18 cellular contexts compared by ENCODE assay signal in genomic region chr9:127822108-127822507, GRCh38. TPM values are rescaled to one million over a fixed set of nuclear protein-coding genes. Genes with fewer than 3 reads are reported as not detected.
DNase-seq lines count a peak whose midpoint lies in the region; ATAC-seq, FAIRE-seq and TF ChIP-seq lines count a peak whose summit lies in the region.
"Had no signal": no experiment of that assay in that cellular context is flagged by ENCODE, and none has a peak within 500 bp of the region (broad histone marks: within the 10 kb centered on the region; RNA-seq: fewer than 3 reads in every experiment).

No MANE protein-coding gene starts in this region.

- TF ChIP-seq CTCF in K562 (IDR thresholded peaks at IDR 0.05 in 2 of 3, conservative IDR thresholded peaks at IDR 0.05 in 1 of 3; ENCODE audit: insufficient read depth in 2 of 3, low read depth in 1 of 3, low read length in 3 of 3) (no peak), osteoblast (IDR thresholded peaks at IDR 0.05; ENCODE audit: extremely low read depth, low read depth, low read length) (no peak), thyroid gland (IDR thresholded peaks at IDR 0.05) (no peak)

- H3K27me3 Mint-ChIP-seq in IgD-negative memory B cell: no peaks in the 10 kb centered on the region
- H3K27me3 Mint-ChIP-seq in stimulated activated naive B cell treated with anti-CD40 and anti-IgM and Interleukin-4, amounts not matched to agents 10 μg/mL and 1 μg/mL and 100 μg/mL, for 72 hours: no peaks in the 10 kb centered on the region
- H3K27me3 Mint-ChIP-seq: CD4-positive, CD25-positive, alpha-beta regulatory T cell had no signal

- H3K27me3 ChIP-seq in K562 (ENCODE audit: control insufficient read depth in 2 of 2, insufficient read depth in 2 of 2, low read length in 2 of 2): no peaks in the 10 kb centered on the region
- H3K27me3 ChIP-seq in osteoblast (ENCODE audit: insufficient read depth, low read length): no peaks in the 10 kb centered on the region
- H3K27me3 ChIP-seq in thyroid gland: no peaks in the 10 kb centered on the region
- H3K27me3 ChIP-seq: BLaER1 treated with 17β-estradiol and CSF1 and Interleukin-3, amounts not matched to agents 10 nM and 100 nM had no signal

- H3K4me2 ChIP-seq in K562 (ENCODE audit: insufficient read depth, low read length): no peak overlapping the region
- no peak overlapping the region for H3K4me2 ChIP-seq in osteoblast (ENCODE audit: insufficient read depth, low read length)
- H3K4me2 ChIP-seq: BLaER1 treated with 17β-estradiol and CSF1 and Interleukin-3, amounts not matched to agents 10 nM and 100 nM had no signal

- H3K4me1 Mint-ChIP-seq in IgD-negative memory B cell: peaks cover 0 to 3% (median 3%) of the 10 kb centered on the region in 3 donors
- peaks cover 7 to 8% of the 10 kb centered on the region in 2 donors for H3K4me1 Mint-ChIP-seq in stimulated activated naive B cell treated with anti-CD40 and anti-IgM and Interleukin-4, amounts not matched to agents 10 μg/mL and 1 μg/mL and 100 μg/mL, for 72 hours

- H3K36me3 Mint-ChIP-seq in IgD-negative memory B cell: no peaks in the 10 kb centered on the region
- peaks cover 34 to 52% of the 10 kb centered on the region in 2 donors for H3K36me3 Mint-ChIP-seq in stimulated activated naive B cell treated with anti-CD40 and anti-IgM and Interleukin-4, amounts not matched to agents 10 μg/mL and 1 μg/mL and 100 μg/mL, for 72 hours

- H2AFZ ChIP-seq in K562 (ENCODE audit: low read depth, low read length) (no peak overlapping the region), osteoblast (ENCODE audit: low read length) (no peak overlapping the region)

- H3K9me3 ChIP-seq in K562 (replicated peaks; ENCODE audit: control insufficient read depth, insufficient read depth, low read depth, low read length) (no peaks in the 10 kb centered on the region), osteoblast (ENCODE audit: low read depth, low read length) (no peaks in the 10 kb centered on the region), thyroid gland (no peaks in the 10 kb centered on the region)
- H3K9me3 ChIP-seq: BLaER1 treated with 17β-estradiol and CSF1 and Interleukin-3, amounts not matched to agents 10 nM and 100 nM; HAP-1 had no signal

- no peak for ATAC-seq in K562
- no peak for ATAC-seq in HG02623 (IDR thresholded peaks at IDR 0.05; ENCODE audit: unreplicated experiment)
- ATAC-seq in stimulated activated naive B cell treated with anti-CD40 and anti-IgM and Interleukin-4, amounts not matched to agents 10 μg/mL and 1 μg/mL and 100 μg/mL, for 72 hours (replicated peaks): no peak

- 63% methylated on average over 4 of the region's 4 CpGs for WGBS in K562 (ENCODE audit: insufficient coverage, low coverage, missing lambda C conversion rate)
- 29 to 37% methylated on average over 4 of the region's 4 CpGs for WGBS in thyroid gland, 2 donors

- no TSS peak for BruUV-seq in K562 (replicated peaks; lab: Mats Ljungman, UMichigan)

- H3K9ac ChIP-seq in K562 (ENCODE audit: insufficient read depth in 1 of 2, low read depth in 2 of 2, low read length in 2 of 2): no peak overlapping the region
- H3K9ac ChIP-seq: BLaER1 treated with 17β-estradiol and CSF1 and Interleukin-3, amounts not matched to agents 10 nM and 100 nM had no signal

- TF ChIP-seq POLR2A in K562 (conservative IDR thresholded peaks at IDR 0.05): no peak
- TF ChIP-seq POLR2A in thyroid gland (IDR thresholded peaks at IDR 0.05): no peak

- in situ Hi-C loops in K562 (cut with MboI): no loop called here

- H3K79me2 ChIP-seq in K562 (ENCODE audit: control insufficient read depth, insufficient read depth, low read length) (no peaks in the 10 kb centered on the region), osteoblast (ENCODE audit: insufficient read depth, low read length) (peaks cover 26% of the 10 kb centered on the region)

- peak overlapping the region in 2 of 3 donors; percentile 43 to 63 for H3K27ac Mint-ChIP-seq in IgD-negative memory B cell
- H3K27ac Mint-ChIP-seq in stimulated activated naive B cell treated with anti-CD40 and anti-IgM and Interleukin-4, amounts not matched to agents 10 μg/mL and 1 μg/mL and 100 μg/mL, for 72 hours: no peak overlapping the region
- H3K27ac Mint-ChIP-seq: CD4-positive, CD25-positive, alpha-beta regulatory T cell had no signal

- H3K36me3 ChIP-seq in K562 (ENCODE audit: control insufficient read depth, insufficient read depth, low read length): no peaks in the 10 kb centered on the region
- peaks cover 82% of the 10 kb centered on the region for H3K36me3 ChIP-seq in osteoblast (ENCODE audit: insufficient read depth, low read length)
- peaks cover 31 to 33% of the 10 kb centered on the region in 2 donors for H3K36me3 ChIP-seq in thyroid gland
- H3K36me3 ChIP-seq: HAP-1 had no signal

- intact Hi-C loops in K562 (cut with micrococcal nuclease): no loop called here
- intact Hi-C loops in thyroid gland (cut with DNase I): no loop called here

- TF ChIP-seq EP300 in K562 (IDR thresholded peaks at IDR 0.05; ENCODE audit: low read length): no peak

- CTCF ChIA-PET in K562 (lab: Yijun Ruan, JAX; ENCODE audit: low intra/inter-chr PET ratio): no interaction called here

- DNase-seq in K562 (ENCODE audit: extremely low read depth in 1 of 4, low spot score in 3 of 4) (no peak), osteoblast (ENCODE audit: insufficient read length, low spot score, missing footprints) (peak; percentile 35), thyroid gland (peak; percentile 75)
- no peak for DNase-seq in activated CD8-positive, alpha-beta memory T cell treated with anti-CD3 and anti-CD28 coated beads for 24 hours
- no peak for DNase-seq in stimulated activated naive CD4-positive, alpha-beta T cell treated with Interleukin-2 at 50 U/mL for 16 hours (lab: John Stamatoyannopoulos, UW)
- no peak for DNase-seq in stimulated activated naive B cell treated with anti-CD40 and anti-IgM and Interleukin-4, amounts not matched to agents 10 μg/mL and 1 μg/mL and 100 μg/mL, for 72 hours
- DNase-seq: ACHN; CD4-positive, CD25-positive, alpha-beta regulatory T cell; DMS79 treated with DMSO at 0.1 percent for 48 hours; EL had no signal

- H3K4me1 ChIP-seq in K562 (replicated peaks in 1 of 2; ENCODE audit: control insufficient read depth in 2 of 2, insufficient read depth in 2 of 2, low read length in 2 of 2) (peaks cover 8 to 32% of the 10 kb centered on the region in 2 experiments; a peak in 4 of 5 replicates), osteoblast (ENCODE audit: insufficient read depth, low read length) (no peaks in the 10 kb centered on the region), thyroid gland (peaks cover 7 to 31% of the 10 kb centered on the region in 2 donors)
- H3K4me1 ChIP-seq: HAP-1 had no signal

- no peaks in the 10 kb centered on the region for H4K20me1 ChIP-seq in K562 (replicated peaks; ENCODE audit: control insufficient read depth, insufficient read depth, low read length)
- peaks cover 7% of the 10 kb centered on the region for H4K20me1 ChIP-seq in osteoblast (ENCODE audit: insufficient read depth, low read length)

- H3K4me3 ChIP-seq in K562 (no peak overlapping the region), osteoblast (ENCODE audit: insufficient read depth, low read length) (no peak overlapping the region), thyroid gland (replicated peaks in 1 of 3) (no peak overlapping the region)
- H3K4me3 ChIP-seq: BLaER1 treated with 17β-estradiol and CSF1 and Interleukin-3, amounts not matched to agents 10 nM and 100 nM; HAP-1 had no signal

- no peak overlapping the region for H3K4me3 Mint-ChIP-seq in IgD-negative memory B cell
- no peak overlapping the region for H3K4me3 Mint-ChIP-seq in stimulated activated naive B cell treated with anti-CD40 and anti-IgM and Interleukin-4, amounts not matched to agents 10 μg/mL and 1 μg/mL and 100 μg/mL, for 72 hours
- H3K4me3 Mint-ChIP-seq: CD4-positive, CD25-positive, alpha-beta regulatory T cell had no signal

- no peak for TF ChIP-seq RAD21 in K562 (CRISPR knock-in tag; conservative IDR thresholded peaks at IDR 0.05 in 1 of 2, IDR thresholded peaks at IDR 0.05 in 1 of 2)

- FAIRE-seq in K562 (lab: Jason Lieb, UNC): peak; percentile 61
- FAIRE-seq: G401.6, GM12891, H1 had no signal

- POLR2A ChIA-PET in K562 (lab: Yijun Ruan, JAX): no interaction called here

- no peak overlapping the region for H3K27ac ChIP-seq in K562 (ENCODE audit: extremely low read depth, low read depth, low read length)
- H3K27ac ChIP-seq in osteoblast (ENCODE audit: low read depth, low read length): no peak overlapping the region
- H3K27ac ChIP-seq in thyroid gland: peak overlapping the region in 1 of 3 donors; percentile 2
- H3K27ac ChIP-seq: BLaER1 treated with 17β-estradiol and CSF1 and Interleukin-3, amounts not matched to agents 10 nM and 100 nM; HL-60 had no signal

- H3K9me1 ChIP-seq in K562 (ENCODE audit: control insufficient read depth, insufficient read depth, low read length): no peaks in the 10 kb centered on the region

- H3K9me3 Mint-ChIP-seq in IgD-negative memory B cell: no peaks in the 10 kb centered on the region
- no peaks in the 10 kb centered on the region for H3K9me3 Mint-ChIP-seq in stimulated activated naive B cell treated with anti-CD40 and anti-IgM and Interleukin-4, amounts not matched to agents 10 μg/mL and 1 μg/mL and 100 μg/mL, for 72 hours
- H3K9me3 Mint-ChIP-seq: CD4-positive, CD25-positive, alpha-beta regulatory T cell had no signal

RNA-seq across cellular contexts. Expression of gene FPGS, which starts 19.4 kb away (rescaled TPM):
- polyA plus RNA-seq in IgD-negative memory B cell (51.4 TPM), K562 (2011; rRNA removed) (59.2 and 65.5 TPM in 2 replicates), K562 (2014; fragmentation: Illumina TruSeq; extraction: Trizol) (86.4 and 87.8 TPM in 2 replicates), K562 (2014; fragmentation: Nextera tagmentation; extraction: Ambion mirVana) (1 to 10 TPM in 1 of 2 experiments, under 1 TPM in 1; 0.84 to 2.0 TPM), K562 (2014; rRNA removed) (61.4 and 63.1 TPM in 2 replicates)
- total RNA-seq in K562 (2011; cell fraction: chromatin; rRNA removed; ENCODE audit: low replicate concordance): 82.8 and 192 TPM in 2 replicates
- total RNA-seq in K562 (2011; cell fraction: nucleolus; rRNA removed): 117 and 131 TPM in 2 replicates
- 76.6 and 93.6 TPM in 2 replicates for total RNA-seq in K562 (2011; cell fraction: nucleoplasm; rRNA removed)
- total RNA-seq in K562 (2014; rRNA removed) (77.1 and 91.1 TPM in 2 replicates), K562 (2014; rRNA removed; fragmentation: Illumina TruSeq; extraction: Trizol) (19.7 and 32.6 TPM in 2 replicates), K562 (2015; rRNA removed; fragmentation: Illumina TruSeq; extraction: Trizol) (52.9 and 54.0 TPM in 2 replicates), K562 (2021) (85.1 and 90.2 TPM in 2 replicates), osteoblast (87.5 and 98.1 TPM in 2 replicates), thyroid gland (10 to 100 TPM; 58.5 to 78.0 (median 62.1) TPM)
- 77.6 and 147 TPM in 2 replicates for polyA plus RNA-seq in K562 (2011; cell fraction: cytosol; rRNA removed)
- polyA plus RNA-seq in K562 (2011; cell fraction: nucleus; rRNA removed): 83.8 and 119 TPM in 2 replicates
- polyA plus RNA-seq in K562 (2012): 59.3 and 62.8 TPM in 2 replicates
- 31.3 and 52.3 TPM in 2 replicates for polyA minus RNA-seq in K562 (2011; rRNA and poly(A)+ RNA removed)
- polyA minus RNA-seq in K562 (2011; cell fraction: cytosol; rRNA and poly(A)+ RNA removed): 47.3 and 50.9 TPM in 2 replicates
- 28.5 and 31.4 TPM in 2 replicates for polyA minus RNA-seq in K562 (2011; cell fraction: nucleus; rRNA and poly(A)+ RNA removed)

RNA-seq across cellular contexts. Expression of gene ENG, which starts 32.4 kb away (rescaled TPM):
- polyA plus RNA-seq in IgD-negative memory B cell (1.8 TPM), K562 (2011; rRNA removed) (0.14 and 0.27 TPM in 2 replicates), K562 (2014; fragmentation: Illumina TruSeq; extraction: Trizol) (0.24 and 0.28 TPM in 2 replicates), K562 (2014; fragmentation: Nextera tagmentation; extraction: Ambion mirVana) (under 1 TPM in 1 of 2 experiments, not detected in 1; 0.13 TPM), K562 (2014; rRNA removed) (0.13 TPM in 1 of 2 replicates, not detected in the other)
- total RNA-seq in K562 (2011; cell fraction: chromatin; rRNA removed; ENCODE audit: low replicate concordance): 0.51 and 0.69 TPM in 2 replicates
- 0.50 and 1.1 TPM in 2 replicates for total RNA-seq in K562 (2011; cell fraction: nucleolus; rRNA removed)
- not detected in 2 replicates for total RNA-seq in K562 (2011; cell fraction: nucleoplasm; rRNA removed)
- total RNA-seq in K562 (2014; rRNA removed) (0.16 and 0.23 TPM in 2 replicates), K562 (2014; rRNA removed; fragmentation: Illumina TruSeq; extraction: Trizol) (0.07 TPM in 1 of 2 replicates, not detected in the other), K562 (2015; rRNA removed; fragmentation: Illumina TruSeq; extraction: Trizol) (0.04 TPM in 1 of 2 replicates, not detected in the other), K562 (2021) (0.40 and 0.51 TPM in 2 replicates), osteoblast (60.8 and 87.5 TPM in 2 replicates), thyroid gland (100 to 1,000 TPM in 1 of 4 donors, 10 to 100 TPM in 3; 45.6 to 115 (median 51.1) TPM)
- polyA plus RNA-seq in K562 (2011; cell fraction: cytosol; rRNA removed): 0.19 TPM in 2 replicates
- 0.21 and 0.33 TPM in 2 replicates for polyA plus RNA-seq in K562 (2011; cell fraction: nucleus; rRNA removed)
- polyA plus RNA-seq in K562 (2012): 0.73 and 1.6 TPM in 2 replicates
- 0.06 TPM in 1 of 2 replicates, not detected in the other for polyA minus RNA-seq in K562 (2011; rRNA and poly(A)+ RNA removed)
- 0.64 TPM in 1 of 2 replicates, not detected in the other for polyA minus RNA-seq in K562 (2011; cell fraction: cytosol; rRNA and poly(A)+ RNA removed)
- polyA minus RNA-seq in K562 (2011; cell fraction: nucleus; rRNA and poly(A)+ RNA removed): not detected in 2 replicates

RNA-seq across cellular contexts. Expression of gene CDK9, which starts 36.3 kb away (rescaled TPM):
- polyA plus RNA-seq in IgD-negative memory B cell (65.3 TPM), K562 (2011; rRNA removed) (44.6 and 51.9 TPM in 2 replicates), K562 (2014; fragmentation: Illumina TruSeq; extraction: Trizol) (54.1 and 60.5 TPM in 2 replicates), K562 (2014; fragmentation: Nextera tagmentation; extraction: Ambion mirVana) (1 to 10 TPM; 4.2 to 5.0 TPM), K562 (2014; rRNA removed) (34.7 and 42.6 TPM in 2 replicates)
- 56.0 and 127 TPM in 2 replicates for total RNA-seq in K562 (2011; cell fraction: chromatin; rRNA removed; ENCODE audit: low replicate concordance)
- total RNA-seq in K562 (2011; cell fraction: nucleolus; rRNA removed): 76.7 and 85.9 TPM in 2 replicates
- total RNA-seq in K562 (2011; cell fraction: nucleoplasm; rRNA removed): 52.5 and 57.5 TPM in 2 replicates
- total RNA-seq in K562 (2014; rRNA removed) (33.0 and 36.7 TPM in 2 replicates), K562 (2014; rRNA removed; fragmentation: Illumina TruSeq; extraction: Trizol) (27.5 and 27.9 TPM in 2 replicates), K562 (2015; rRNA removed; fragmentation: Illumina TruSeq; extraction: Trizol) (28.1 and 29.8 TPM in 2 replicates), K562 (2021) (75.2 and 78.6 TPM in 2 replicates), osteoblast (54.8 and 56.1 TPM in 2 replicates), thyroid gland (10 to 100 TPM; 47.5 to 85.2 (median 78.3) TPM)
- 44.4 and 58.1 TPM in 2 replicates for polyA plus RNA-seq in K562 (2011; cell fraction: cytosol; rRNA removed)
- polyA plus RNA-seq in K562 (2011; cell fraction: nucleus; rRNA removed): 121 and 155 TPM in 2 replicates
- polyA plus RNA-seq in K562 (2012): 52.1 and 60.8 TPM in 2 replicates
- 45.5 and 76.0 TPM in 2 replicates for polyA minus RNA-seq in K562 (2011; rRNA and poly(A)+ RNA removed)
- polyA minus RNA-seq in K562 (2011; cell fraction: cytosol; rRNA and poly(A)+ RNA removed): 25.9 and 42.3 TPM in 2 replicates
- 31.0 and 33.8 TPM in 2 replicates for polyA minus RNA-seq in K562 (2011; cell fraction: nucleus; rRNA and poly(A)+ RNA removed)

RNA-seq across cellular contexts. Expression of gene SH2D3C, which starts 43.6 kb away (rescaled TPM):
- polyA plus RNA-seq in IgD-negative memory B cell (76.1 TPM), K562 (2011; rRNA removed) (0.22 and 1.3 TPM in 2 replicates), K562 (2014; fragmentation: Illumina TruSeq; extraction: Trizol) (0.19 and 0.29 TPM in 2 replicates), K562 (2014; fragmentation: Nextera tagmentation; extraction: Ambion mirVana) (under 1 TPM in 1 of 2 experiments, not detected in 1; 0.03 TPM), K562 (2014; rRNA removed) (0.21 and 0.38 TPM in 2 replicates)
- 0.77 and 4.1 TPM in 2 replicates for total RNA-seq in K562 (2011; cell fraction: chromatin; rRNA removed; ENCODE audit: low replicate concordance)
- total RNA-seq in K562 (2011; cell fraction: nucleolus; rRNA removed): 0.92 and 1.2 TPM in 2 replicates
- total RNA-seq in K562 (2011; cell fraction: nucleoplasm; rRNA removed): 0.88 and 1.3 TPM in 2 replicates
- total RNA-seq in K562 (2014; rRNA removed) (0.29 and 1.2 TPM in 2 replicates), K562 (2014; rRNA removed; fragmentation: Illumina TruSeq; extraction: Trizol) (0.11 and 0.19 TPM in 2 replicates), K562 (2015; rRNA removed; fragmentation: Illumina TruSeq; extraction: Trizol) (0.29 and 0.34 TPM in 2 replicates), K562 (2021) (0.83 and 0.89 TPM in 2 replicates), osteoblast (0.29 and 0.36 TPM in 2 replicates), thyroid gland (10 to 100 TPM; 10.0 to 24.9 (median 18.2) TPM)
- polyA plus RNA-seq in K562 (2011; cell fraction: cytosol; rRNA removed): 0.86 and 1.3 TPM in 2 replicates
- polyA plus RNA-seq in K562 (2011; cell fraction: nucleus; rRNA removed): 1.5 TPM in 2 replicates
- 1.2 and 2.2 TPM in 2 replicates for polyA plus RNA-seq in K562 (2012)
- 0.42 and 0.46 TPM in 2 replicates for polyA minus RNA-seq in K562 (2011; rRNA and poly(A)+ RNA removed)
- 2.4 TPM in 1 of 2 replicates, not detected in the other for polyA minus RNA-seq in K562 (2011; cell fraction: cytosol; rRNA and poly(A)+ RNA removed)
- polyA minus RNA-seq in K562 (2011; cell fraction: nucleus; rRNA and poly(A)+ RNA removed): 0.94 and 1.00 TPM in 2 replicates

RNA-seq across cellular contexts. Expression of gene AK1, which starts 55.4 kb away (rescaled TPM):
- polyA plus RNA-seq in IgD-negative memory B cell (0.10 TPM), K562 (2011; rRNA removed) (37.2 and 44.6 TPM in 2 replicates), K562 (2014; fragmentation: Illumina TruSeq; extraction: Trizol) (68.8 and 76.7 TPM in 2 replicates), K562 (2014; fragmentation: Nextera tagmentation; extraction: Ambion mirVana) (10 to 100 TPM; 10.1 to 38.9 TPM), K562 (2014; rRNA removed) (58.1 and 73.2 TPM in 2 replicates)
- 1.9 and 7.3 TPM in 2 replicates for total RNA-seq in K562 (2011; cell fraction: chromatin; rRNA removed; ENCODE audit: low replicate concordance)
- total RNA-seq in K562 (2011; cell fraction: nucleolus; rRNA removed): 7.1 and 11.2 TPM in 2 replicates
- 3.7 and 5.5 TPM in 2 replicates for total RNA-seq in K562 (2011; cell fraction: nucleoplasm; rRNA removed)
- total RNA-seq in K562 (2014; rRNA removed) (33.2 and 56.5 TPM in 2 replicates), K562 (2014; rRNA removed; fragmentation: Illumina TruSeq; extraction: Trizol) (15.1 and 22.6 TPM in 2 replicates), K562 (2015; rRNA removed; fragmentation: Illumina TruSeq; extraction: Trizol) (38.7 and 39.0 TPM in 2 replicates), K562 (2021) (67.6 and 71.8 TPM in 2 replicates), osteoblast (100 and 106 TPM in 2 replicates), thyroid gland (10 to 100 TPM; 56.3 to 98.9 (median 86.3) TPM)
- polyA plus RNA-seq in K562 (2011; cell fraction: cytosol; rRNA removed): 48.4 and 109 TPM in 2 replicates
- 29.2 and 57.2 TPM in 2 replicates for polyA plus RNA-seq in K562 (2011; cell fraction: nucleus; rRNA removed)
- polyA plus RNA-seq in K562 (2012): 69.4 and 83.0 TPM in 2 replicates
- polyA minus RNA-seq in K562 (2011; rRNA and poly(A)+ RNA removed): 10.3 and 14.5 TPM in 2 replicates
- polyA minus RNA-seq in K562 (2011; cell fraction: cytosol; rRNA and poly(A)+ RNA removed): 11.4 and 13.5 TPM in 2 replicates
- 1.2 and 2.1 TPM in 2 replicates for polyA minus RNA-seq in K562 (2011; cell fraction: nucleus; rRNA and poly(A)+ RNA removed)

Comparison
In these comparisons a context has a peak if more than half of its experiments do, and no peak if none do; other contexts are left out.
1. DNase-seq: peak in osteoblast (single experiment) and thyroid gland (2 of 2); none in K562 (0 of 4), activated CD8-positive, alpha-beta memory T cell treated with anti-CD3 and anti-CD28 coated beads for 24 hours (single experiment), stimulated activated naive CD4-positive, alpha-beta T cell treated with Interleukin-2 at 50 U/mL for 16 hours (single experiment) and stimulated activated naive B cell treated with anti-CD40 and anti-IgM and Interleukin-4, amounts not matched to agents 10 μg/mL and 1 μg/mL and 100 μg/mL, for 72 hours (single experiment).
2. RNA of gene ENG, which starts 32.4 kb away (total RNA-seq): 60.8 to 87.5 TPM in osteoblast and 45.6 to 115 TPM in thyroid gland; 0.04 to 1.1 TPM in K562; every median in the first group is over 10 times any median in the second.